Comparison of ENCODE assay signal across 31 cellular contexts in genomic region chr13:75754936-75755335, GRCh38.
"Had no signal": no experiment of that assay in that cellular context is flagged by ENCODE, and none has a peak within 500 bp of the region (broad histone marks: within the 10 kb centered on the region; RNA-seq: fewer than 3 reads in every experiment).

No MANE protein-coding gene starts in this region.

- H3K9me3 ChIP-seq: adrenal gland, body of pancreas, breast epithelium had no signal

- H3K27ac ChIP-seq: adrenal gland, body of pancreas, brain microvascular endothelial cell, breast epithelium, VCaP had no signal

- ATAC-seq: activated CD8-positive, alpha-beta T cell treated with anti-CD3 and anti-CD28 coated beads for 36 hours; activated naive CD4-positive, alpha-beta T cell treated with anti-CD3 and anti-CD28 coated beads, Interleukin-2, amount 50 U/mL, for 72 hours; activated T-cell treated with anti-CD3 and anti-CD28 coated beads, Interleukin-2, amount 50 U/mL, for 4 hours; activated T-cell treated with anti-CD3 and anti-CD28 coated beads, Interleukin-2, amount 50 U/mL, for 72 hours; activated T-helper 17 cell treated with anti-CD3 and anti-CD28 coated beads, Interleukin-2, amount 50 U/mL, for 72 hours; body of pancreas had no signal

- H3K36me3 ChIP-seq: adrenal gland, breast epithelium had no signal

- H3K27me3 ChIP-seq: adrenal gland, body of pancreas, brain microvascular endothelial cell, breast epithelium had no signal

- DNase-seq: activated B cell treated with CpG ODN at 0.5 μM for 24 hours; activated CD4-positive, alpha-beta memory T cell treated with anti-CD3 and anti-CD28 coated beads for 36 hours; activated CD4-positive, alpha-beta T cell treated with anti-CD3 and anti-CD28 coated beads for 4 hours; activated CD4-positive, alpha-beta T cell treated with anti-CD3 and anti-CD28 coated beads, Interleukin-2, amount 10 ng/mL, durations not matched to agents 24 days and 14 days; activated CD4-positive, alpha-beta T cell treated with anti-CD3 and anti-CD28 coated beads, Interleukin-2, amount 50 U/mL, for 1 hour; activated CD4-positive, alpha-beta T cell treated with anti-CD3 and anti-CD28 coated beads, Interleukin-2, amount 50 U/mL, for 4 hours; activated CD4-positive, CD25-positive, alpha-beta regulatory T cell treated with anti-CD3 and anti-CD28 coated beads, Interleukin-2, amount 50 U/mL, for 72 hours; activated CD8-positive, alpha-beta memory T cell treated with anti-CD3 and anti-CD28 coated beads, Interleukin-2, amount 50 U/mL, for 4 hours; activated CD8-positive, alpha-beta T cell treated with anti-CD3 and anti-CD28 coated beads for 36 hours; activated effector memory CD4-positive, alpha-beta T cell treated with anti-CD3 and anti-CD28 coated beads, Interleukin-2, amount 50 U/mL, for 16 hours; activated gamma-delta T cell treated with Interleukin-2 at 50 U/mL for 16 hours; activated naive CD4-positive, alpha-beta T cell; activated naive CD4-positive, alpha-beta T cell treated with anti-CD3 and anti-CD28 coated beads for 36 hours; activated naive CD4-positive, alpha-beta T cell treated with anti-CD3 and anti-CD28 coated beads, Interleukin-2, amount 50 U/mL, for 16 hours; activated naive CD8-positive, alpha-beta T cell treated with anti-CD3 and anti-CD28 coated beads for 36 hours; activated T-cell treated with anti-CD3 and anti-CD28 coated beads for 4 hours; activated T-cell treated with anti-CD3 and anti-CD28 coated beads, Interleukin-2, amount 50 U/mL, for 1 hour; activated T-cell treated with anti-CD3 and anti-CD28 coated beads, Interleukin-2, amount 50 U/mL, for 4 hours; activated T-cell treated with anti-CD3 and anti-CD28 coated beads, Interleukin-2, amount 50 U/mL, for 72 hours; adrenal gland; amniotic stem cell; aorta; body of pancreas; brain microvascular endothelial cell; central memory CD4-positive, alpha-beta T cell; T-helper 2 cell; T-helper 9 cell had no signal

- H3K4me3 ChIP-seq: adrenal gland, body of pancreas, breast epithelium had no signal

- H3K4me1 ChIP-seq: breast epithelium had no signal
